Comparison of ENCODE assay signal across 6 cellular contexts in the genomic region with DNA sequence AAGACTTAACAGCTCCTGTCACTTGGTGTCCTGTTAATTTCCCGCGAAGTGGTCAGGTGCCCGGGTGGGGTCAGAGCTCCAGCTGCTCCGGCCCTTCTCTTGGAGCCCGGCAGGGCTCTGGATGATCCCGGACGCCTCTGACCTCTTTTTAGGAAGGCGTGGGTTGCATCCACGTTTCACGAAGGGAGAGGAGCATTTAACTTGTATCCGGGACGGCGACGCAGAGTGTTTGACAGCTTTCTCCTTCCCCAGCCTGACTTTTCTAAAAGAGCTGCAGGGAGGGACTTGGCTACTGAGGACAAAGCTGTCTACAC. TPM values are rescaled to one million over a fixed set of nuclear protein-coding genes. Genes with fewer than 3 reads are reported as not detected.
A peak's percentile ranks its signal among the peaks of the same experiment; 100 is the strongest.
DNase-seq lines count a peak whose midpoint lies in the region; ATAC-seq and TF ChIP-seq lines count a peak whose summit lies in the region.

No MANE protein-coding gene starts in this region.

- peak overlapping the region; percentile 26 for H3K27ac Mint-ChIP-seq in T-helper 1 cell treated with Interleukin-12 subunit alpha and Interleukin-12 subunit beta and Interleukin-4 antibody, amounts not matched to agents 30 μg/mL and 1 μg/mL, for 36 hours
- peak overlapping the region; percentile 75 for H3K27ac Mint-ChIP-seq in central memory CD8-positive, alpha-beta T cell (ENCODE audit: low read depth)

- peaks cover 15% of the 10 kb centered on the region for H3K36me3 Mint-ChIP-seq in T-helper 1 cell treated with Interleukin-12 subunit alpha and Interleukin-12 subunit beta and Interleukin-4 antibody, amounts not matched to agents 30 μg/mL and 1 μg/mL, for 36 hours (ENCODE audit: low read depth)
- H3K36me3 Mint-ChIP-seq in central memory CD8-positive, alpha-beta T cell (ENCODE audit: insufficient read depth) = peaks cover 11% of the 10 kb centered on the region

- H3K27me3 Mint-ChIP-seq in T-helper 1 cell treated with Interleukin-12 subunit alpha and Interleukin-12 subunit beta and Interleukin-4 antibody, amounts not matched to agents 30 μg/mL and 1 μg/mL, for 36 hours (ENCODE audit: low read depth) = no peaks in the 10 kb centered on the region
- no peaks in the 10 kb centered on the region for H3K27me3 Mint-ChIP-seq in central memory CD8-positive, alpha-beta T cell

- peaks cover 4% of the 10 kb centered on the region for H3K4me1 Mint-ChIP-seq in T-helper 1 cell treated with Interleukin-12 subunit alpha and Interleukin-12 subunit beta and Interleukin-4 antibody, amounts not matched to agents 30 μg/mL and 1 μg/mL, for 36 hours (ENCODE audit: low read depth)
- peaks cover 8% of the 10 kb centered on the region for H3K4me1 Mint-ChIP-seq in central memory CD8-positive, alpha-beta T cell

- DNase-seq in T-helper 1 cell (no peak), omental fat pad (ENCODE audit: low spot score) (no peak), DMS114 treated with DMSO at 0.1 percent for 48 hours (lab: John Stamatoyannopoulos, UW; ENCODE audit: unreplicated experiment) (no peak)
- no peak for DNase-seq in central memory CD8-positive, alpha-beta T cell (ENCODE audit: low spot score in 2 of 2)

- H3K9me3 Mint-ChIP-seq in T-helper 1 cell treated with Interleukin-12 subunit alpha and Interleukin-12 subunit beta and Interleukin-4 antibody, amounts not matched to agents 30 μg/mL and 1 μg/mL, for 36 hours = peaks cover 35% of the 10 kb centered on the region
- no peaks in the 10 kb centered on the region for H3K9me3 Mint-ChIP-seq in central memory CD8-positive, alpha-beta T cell

- peak overlapping the region; percentile 96 for H3K4me3 Mint-ChIP-seq in T-helper 1 cell treated with Interleukin-12 subunit alpha and Interleukin-12 subunit beta and Interleukin-4 antibody, amounts not matched to agents 30 μg/mL and 1 μg/mL, for 36 hours
- peak overlapping the region; percentile 89 for H3K4me3 Mint-ChIP-seq in central memory CD8-positive, alpha-beta T cell

- TF ChIP-seq CTCF in omental fat pad (IDR thresholded peaks at IDR 0.05) = no peak

- ATAC-seq in central memory CD8-positive, alpha-beta T cell (replicated peaks; ENCODE audit: extremely low read depth, poor library complexity, severe bottlenecking) = no peak
- ATAC-seq in omental fat pad (ENCODE audit: low FRiP score) (peak; percentile 30), GM19467 (IDR thresholded peaks at IDR 0.05; ENCODE audit: unreplicated experiment) (no peak)

RNA-seq across cellular contexts. Expression of gene ZNF155, which starts 0.7 kb away (rescaled TPM):
- 1 to 10 TPM; 5.0 to 8.2 (median 6.9) TPM for total RNA-seq in omental fat pad

RNA-seq across cellular contexts. Expression of gene ZNF230, which starts 18.1 kb away (rescaled TPM):
- total RNA-seq in omental fat pad = 1 to 10 TPM; 1.7 to 5.7 (median 3.1) TPM

RNA-seq across cellular contexts. Expression of gene ZNF221, which starts 33.6 kb away (rescaled TPM):
- 1 to 10 TPM; 2.2 to 6.8 (median 4.0) TPM for total RNA-seq in omental fat pad

RNA-seq across cellular contexts. Expression of gene ZNF222, which starts 40.5 kb away (rescaled TPM):
- total RNA-seq in omental fat pad = 1 to 10 TPM; 1.9 to 3.7 (median 2.2) TPM

RNA-seq across cellular contexts. Expression of gene ZNF45, which starts 49.6 kb away (rescaled TPM):
- 10 to 100 TPM in 2 of 4 donors, 1 to 10 TPM in 2; 5.4 to 17.2 (median 12.3) TPM for total RNA-seq in omental fat pad
